Comparison of ENCODE assay signal across 10 cellular contexts in genomic region chrX:24946369-24946768, GRCh38.
"Had no signal": no experiment of that assay in that cellular context is flagged by ENCODE, and none has a peak within 500 bp of the region (broad histone marks: within the 10 kb centered on the region; RNA-seq: fewer than 3 reads in every experiment).

No MANE protein-coding gene starts in this region.

- H3K27ac Mint-ChIP-seq: HFFc6, IgD-negative memory B cell had no signal

- H3K9me3 Mint-ChIP-seq: HFFc6, IgD-negative memory B cell had no signal

- H3K4me3 Mint-ChIP-seq: HFFc6, IgD-negative memory B cell had no signal

- H3K27ac ChIP-seq: GM23248, HL-60 had no signal

- H3K4me3 ChIP-seq: GM23248, HAP-1 had no signal

- H3K9ac ChIP-seq: GM23248 had no signal

- H3K4me1 Mint-ChIP-seq: IgD-negative memory B cell had no signal

- H3K36me3 ChIP-seq: HAP-1 had no signal

- DNase-seq: GM23248, GOT3, H7, HFFc6, KBM-7 had no signal

- H3K9me3 ChIP-seq: HAP-1 had no signal

- H2AFZ ChIP-seq: GM23248 had no signal

- H3K27me3 Mint-ChIP-seq: IgD-negative memory B cell had no signal

- ATAC-seq: HCT116, HepG2 had no signal
